ENCODE assay signal across 20 cellular contexts in genomic region chr2:105443610-105444598, GRCh38. TPM values are rescaled to one million over a fixed set of nuclear protein-coding genes. Genes with fewer than 3 reads are reported as not detected.
A peak's percentile ranks its signal among the peaks of the same experiment; 100 is the strongest.
DNase-seq lines count a peak whose midpoint lies in the region; ATAC-seq, FAIRE-seq and TF ChIP-seq lines count a peak whose summit lies in the region.
"Had no signal": no experiment of that assay in that cellular context is flagged by ENCODE, and none has a peak within 500 bp of the region (broad histone marks: within the 10 kb centered on the region; RNA-seq: fewer than 3 reads in every experiment).

No MANE protein-coding gene starts in this region.

- H3K9me3 ChIP-seq in Panc1 (ENCODE audit: control insufficient read depth, insufficient read depth, low read depth, low read length) = no peaks in the 10 kb centered on the region
- no peaks in the 10 kb centered on the region for H3K9me3 ChIP-seq in hepatocyte (ENCODE audit: low read depth)
- no peaks in the 10 kb centered on the region for H3K9me3 ChIP-seq in thyroid gland
- H3K9me3 ChIP-seq: HAP-1, SJCRH30 had no signal

- TF ChIP-seq POLR2A in thyroid gland (IDR thresholded peaks at IDR 0.05) = no peak

- H3K27ac Mint-ChIP-seq in T-helper 2 cell treated with Interferon-gamma antibody and Interleukin-4, amounts not matched to agents 5 μg/mL and 100 μg/mL, for 36 hours = peak overlapping the region; percentile 39
- H3K27ac Mint-ChIP-seq in activated T-helper 1 cell treated with anti-CD3 and anti-CD28 coated beads, Interleukin-12 subunit alpha, Interleukin-12 subunit beta, Interleukin-2, Interleukin-4 antibody, amounts not matched to agents 30 ng/mL and 10 ng/mL and 1 ng/mL, durations not matched to agents 14 hours and 24 hours and 36 hours = no peak overlapping the region
- H3K27ac Mint-ChIP-seq: activated naive CD8-positive, alpha-beta T cell treated with anti-CD3 and anti-CD28 coated beads, Interleukin-2, amount 50 U/mL, for 24 hours; activated T-helper 2 cell treated with anti-CD3 and anti-CD28 coated beads, Interferon-gamma antibody, Interleukin-2, Interleukin-4, amounts not matched to agents 10 μg/mL and 5 μg/mL and 100 μg/mL, durations not matched to agents 14 hours and 24 hours and 36 hours; CD14-positive monocyte had no signal

- POLR2A ChIA-PET in Panc1 (lab: Charles Lee) = no interaction called here

- intact Hi-C loops in Panc1 (cut with micrococcal nuclease; ENCODE audit: unreplicated experiment) (no loop called here), thyroid gland (cut with DNase I) (no loop called here)
- intact Hi-C loops in activated T-helper 1 cell treated with anti-CD3 and anti-CD28 coated beads, Interleukin-12 subunit alpha, Interleukin-12 subunit beta, Interleukin-2, Interleukin-4 antibody, amounts not matched to agents 30 ng/mL and 10 ng/mL and 1 ng/mL, durations not matched to agents 14 hours and 24 hours and 36 hours (cut with micrococcal nuclease) = no loop called here

- ATAC-seq in Panc1 = peak; percentile 35; the same call in 1 of the 2 replicates
- ATAC-seq: activated naive CD8-positive, alpha-beta T cell treated with anti-CD3 and anti-CD28 coated beads, Interleukin-2, amount 50 U/mL, for 24 hours had no signal

- 60% methylated on average over 10 of the region's 10 CpGs for WGBS in hepatocyte (ENCODE audit: low lambda C conversion rate, missing lambda C conversion rate)
- 59 to 62% methylated on average over 10 of the region's 10 CpGs for WGBS in thyroid gland, 2 donors

- no peaks in the 10 kb centered on the region for H3K36me3 Mint-ChIP-seq in T-helper 2 cell treated with Interferon-gamma antibody and Interleukin-4, amounts not matched to agents 5 μg/mL and 100 μg/mL, for 36 hours (ENCODE audit: low read depth)
- no peaks in the 10 kb centered on the region for H3K36me3 Mint-ChIP-seq in activated T-helper 1 cell treated with anti-CD3 and anti-CD28 coated beads, Interleukin-12 subunit alpha, Interleukin-12 subunit beta, Interleukin-2, Interleukin-4 antibody, amounts not matched to agents 30 ng/mL and 10 ng/mL and 1 ng/mL, durations not matched to agents 14 hours and 24 hours and 36 hours (ENCODE audit: low read depth)
- H3K36me3 Mint-ChIP-seq: CD14-positive monocyte had no signal

- no peaks in the 10 kb centered on the region for H4K20me1 ChIP-seq in hepatocyte (ENCODE audit: insufficient read depth, poor library complexity, severe bottlenecking)

- H3K27me3 ChIP-seq in Panc1 (ENCODE audit: control insufficient read depth, insufficient read depth, low read length) (no peaks in the 10 kb centered on the region), hepatocyte (no peaks in the 10 kb centered on the region), thyroid gland (no peaks in the 10 kb centered on the region)
- H3K27me3 ChIP-seq: SJCRH30 had no signal

- H3K4me3 ChIP-seq in Panc1 (ENCODE audit: low read depth in 2 of 2, low read length in 2 of 2) (no peak overlapping the region), hepatocyte (no peak overlapping the region), thyroid gland (replicated peaks in 1 of 3) (no peak overlapping the region)
- H3K4me3 ChIP-seq: HAP-1, SJCRH30, smooth muscle cell had no signal

- TF ChIP-seq CTCF in Panc1 (IDR thresholded peaks at IDR 0.05) = no peak
- no peak for TF ChIP-seq CTCF in hepatocyte (IDR thresholded peaks at IDR 0.05; ENCODE audit: poor library complexity)
- TF ChIP-seq CTCF in thyroid gland (IDR thresholded peaks at IDR 0.05) = peak in 3 of 6 experiments; percentile 18 to 25 (median 25)

- no peaks in the 10 kb centered on the region for H3K4me1 Mint-ChIP-seq in T-helper 2 cell treated with Interferon-gamma antibody and Interleukin-4, amounts not matched to agents 5 μg/mL and 100 μg/mL, for 36 hours (ENCODE audit: low read depth)
- no peaks in the 10 kb centered on the region for H3K4me1 Mint-ChIP-seq in activated T-helper 1 cell treated with anti-CD3 and anti-CD28 coated beads, Interleukin-12 subunit alpha, Interleukin-12 subunit beta, Interleukin-2, Interleukin-4 antibody, amounts not matched to agents 30 ng/mL and 10 ng/mL and 1 ng/mL, durations not matched to agents 14 hours and 24 hours and 36 hours (ENCODE audit: low read depth)
- H3K4me1 Mint-ChIP-seq: activated naive CD8-positive, alpha-beta T cell treated with anti-CD3 and anti-CD28 coated beads, Interleukin-2, amount 50 U/mL, for 24 hours; CD14-positive monocyte had no signal

- H2AFZ ChIP-seq in hepatocyte = no peak overlapping the region

- peaks cover 15% of the 10 kb centered on the region for H3K27me3 Mint-ChIP-seq in T-helper 2 cell treated with Interferon-gamma antibody and Interleukin-4, amounts not matched to agents 5 μg/mL and 100 μg/mL, for 36 hours (ENCODE audit: low read depth)
- H3K27me3 Mint-ChIP-seq in activated T-helper 1 cell treated with anti-CD3 and anti-CD28 coated beads, Interleukin-12 subunit alpha, Interleukin-12 subunit beta, Interleukin-2, Interleukin-4 antibody, amounts not matched to agents 30 ng/mL and 10 ng/mL and 1 ng/mL, durations not matched to agents 14 hours and 24 hours and 36 hours (ENCODE audit: insufficient read depth) = peaks cover 16% of the 10 kb centered on the region

- no peak for FAIRE-seq in RCC 7860 (lab: Jason Lieb, UNC)

- CTCF ChIA-PET in Panc1 (lab: Charles Lee) = no interaction called here

- H3K27ac ChIP-seq in Panc1 (ENCODE audit: low read length) (peak overlapping the region; percentile 98), hepatocyte (peak overlapping the region; percentile 1), thyroid gland (no peak overlapping the region)
- H3K27ac ChIP-seq: SJCRH30 had no signal

- no peak for DNase-seq in T-helper 2 cell treated with Interferon-gamma antibody and Interleukin-4, amounts not matched to agents 5 μg/mL and 100 μg/mL, for 36 hours (ENCODE audit: low spot score)
- no peak for DNase-seq in T-helper 2 cell
- DNase-seq in Panc1 (ENCODE audit: low read depth, low spot score) = no peak
- peak; percentile 25 for DNase-seq in hepatocyte (ENCODE audit: low spot score)
- peak; percentile 14 to 33 for DNase-seq in thyroid gland
- no peak for DNase-seq in RCC 7860 (ENCODE audit: low spot score)
- DNase-seq in NCI-H1436 (lab: John Stamatoyannopoulos, UW) = no peak
- no peak for DNase-seq in activated T-helper 1 cell treated with anti-CD3 and anti-CD28 coated beads, Interleukin-12 subunit alpha, Interleukin-12 subunit beta, Interleukin-2, Interleukin-4 antibody, amounts not matched to agents 30 ng/mL and 10 ng/mL and 1 ng/mL, durations not matched to agents 14 hours and 24 hours and 36 hours (ENCODE audit: low spot score)
- DNase-seq: activated CD4-positive, alpha-beta T cell treated with anti-CD3 and anti-CD28 coated beads for 1 hour; activated naive CD8-positive, alpha-beta T cell treated with anti-CD3 and anti-CD28 coated beads, Interleukin-2, amount 50 U/mL, for 24 hours; central memory CD4-positive, alpha-beta T cell; DMS79 treated with DMSO at 0.1 percent for 48 hours; effector CD8-positive, alpha-beta T cell; NCI-H1436 treated with DMSO at 0.1 percent for 48 hours; NCI-H524; SJCRH30 had no signal

- BruUV-seq in Panc1 (replicated peaks; lab: Mats Ljungman, UMichigan) = no TSS peak

- H3K36me3 ChIP-seq in Panc1 (ENCODE audit: control insufficient read depth, insufficient read depth, low read length) (no peaks in the 10 kb centered on the region), hepatocyte (replicated peaks; ENCODE audit: insufficient read depth, low read depth) (no peaks in the 10 kb centered on the region), thyroid gland (no peaks in the 10 kb centered on the region)
- H3K36me3 ChIP-seq: HAP-1, SJCRH30 had no signal

- peak overlapping the region; percentile 12 for H3K4me2 ChIP-seq in hepatocyte
- H3K4me2 ChIP-seq: smooth muscle cell had no signal

- H3K9me2 ChIP-seq in hepatocyte (replicated peaks; ENCODE audit: insufficient read depth) = no peaks in the 10 kb centered on the region

- H3K4me1 ChIP-seq in Panc1 (ENCODE audit: control insufficient read depth, insufficient read depth, low read length) (peaks cover 29% of the 10 kb centered on the region), hepatocyte (ENCODE audit: insufficient read depth) (peaks cover 4% of the 10 kb centered on the region), thyroid gland (peaks cover 5 to 7% of the 10 kb centered on the region in 2 donors)
- H3K4me1 ChIP-seq: HAP-1 had no signal

- no peaks in the 10 kb centered on the region for H3K9me3 Mint-ChIP-seq in T-helper 2 cell treated with Interferon-gamma antibody and Interleukin-4, amounts not matched to agents 5 μg/mL and 100 μg/mL, for 36 hours
- no peaks in the 10 kb centered on the region for H3K9me3 Mint-ChIP-seq in activated T-helper 1 cell treated with anti-CD3 and anti-CD28 coated beads, Interleukin-12 subunit alpha, Interleukin-12 subunit beta, Interleukin-2, Interleukin-4 antibody, amounts not matched to agents 30 ng/mL and 10 ng/mL and 1 ng/mL, durations not matched to agents 14 hours and 24 hours and 36 hours
- H3K9me3 Mint-ChIP-seq: activated naive CD8-positive, alpha-beta T cell treated with anti-CD3 and anti-CD28 coated beads, Interleukin-2, amount 50 U/mL, for 24 hours; activated T-helper 2 cell treated with anti-CD3 and anti-CD28 coated beads, Interferon-gamma antibody, Interleukin-2, Interleukin-4, amounts not matched to agents 10 μg/mL and 5 μg/mL and 100 μg/mL, durations not matched to agents 14 hours and 24 hours and 36 hours; CD14-positive monocyte had no signal

- no peak overlapping the region for H3K4me3 Mint-ChIP-seq in T-helper 2 cell treated with Interferon-gamma antibody and Interleukin-4, amounts not matched to agents 5 μg/mL and 100 μg/mL, for 36 hours
- no peak overlapping the region for H3K4me3 Mint-ChIP-seq in activated T-helper 1 cell treated with anti-CD3 and anti-CD28 coated beads, Interleukin-12 subunit alpha, Interleukin-12 subunit beta, Interleukin-2, Interleukin-4 antibody, amounts not matched to agents 30 ng/mL and 10 ng/mL and 1 ng/mL, durations not matched to agents 14 hours and 24 hours and 36 hours
- H3K4me3 Mint-ChIP-seq: activated naive CD8-positive, alpha-beta T cell treated with anti-CD3 and anti-CD28 coated beads, Interleukin-2, amount 50 U/mL, for 24 hours; CD14-positive monocyte had no signal

- H3K79me2 ChIP-seq in hepatocyte = no peaks in the 10 kb centered on the region

- in situ Hi-C loops in Panc1 (cut with HindIII; ENCODE audit: low pct_unique_long_range_greater_than_20kb, low sequenced_read_pairs) = no loop called here

RNA-seq across cellular contexts. Expression of gene FHL2, which starts 45.1 kb away (rescaled TPM):
- 378 TPM for total RNA-seq in Panc1 (2021; ENCODE audit: unreplicated experiment)
- polyA plus RNA-seq in Panc1 (2012; ENCODE audit: insufficient read length) = 411 TPM
- 17.9 and 19.7 TPM in 2 replicates for total RNA-seq in hepatocyte
- polyA plus RNA-seq in hepatocyte = 18.8 and 22.3 TPM in 2 replicates
- total RNA-seq in thyroid gland = 10 to 100 TPM; 36.7 to 81.2 (median 44.0) TPM
- total RNA-seq in activated T-helper 1 cell treated with anti-CD3 and anti-CD28 coated beads, Interleukin-12 subunit alpha, Interleukin-12 subunit beta, Interleukin-2, Interleukin-4 antibody, amounts not matched to agents 30 ng/mL and 10 ng/mL and 1 ng/mL, durations not matched to agents 14 hours and 24 hours and 36 hours = 2.3 and 2.6 TPM in 2 replicates

Comparison
In these comparisons a context has a peak if more than half of its experiments do, and no peak if none do; other contexts are left out.
1. DNase-seq: peak in hepatocyte (single experiment) and thyroid gland (2 of 2); none in T-helper 2 cell treated with Interferon-gamma antibody and Interleukin-4, amounts not matched to agents 5 μg/mL and 100 μg/mL, for 36 hours (single experiment), T-helper 2 cell (0 of 5), Panc1 (single experiment), RCC 7860 (single experiment), NCI-H1436 (single experiment) and activated T-helper 1 cell treated with anti-CD3 and anti-CD28 coated beads, Interleukin-12 subunit alpha, Interleukin-12 subunit beta, Interleukin-2, Interleukin-4 antibody, amounts not matched to agents 30 ng/mL and 10 ng/mL and 1 ng/mL, durations not matched to agents 14 hours and 24 hours and 36 hours (single experiment).
2. H3K27ac ChIP-seq: peak in Panc1 (single experiment) and hepatocyte (single experiment); none in thyroid gland (0 of 3).